Comparison of ENCODE assay signal across 1 cellular context in the genomic region with DNA sequence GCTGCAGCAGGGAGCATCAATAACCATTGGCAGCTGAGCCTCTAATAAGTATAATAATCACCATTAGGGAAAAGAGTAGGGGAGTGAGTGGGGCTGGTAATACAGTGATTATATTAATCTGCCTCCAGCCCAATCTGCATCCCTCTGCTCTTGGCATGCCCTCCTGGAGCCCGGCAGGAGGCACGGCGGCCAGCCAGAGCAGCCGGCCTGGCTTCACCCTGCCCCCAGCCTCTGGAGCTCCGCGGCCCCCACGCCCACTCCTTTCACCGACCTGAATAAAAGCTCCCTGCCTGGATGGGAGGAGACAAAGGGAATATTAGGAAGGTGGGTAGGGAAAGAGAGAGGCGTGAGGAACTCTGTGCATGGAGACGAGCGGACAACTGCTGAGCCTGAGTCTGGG.
TF ChIP-seq lines count a peak whose summit lies in the region.

No MANE protein-coding gene starts in this region.

TF ChIP-seq in HEK293, 187 proteins besides CTCF, POLR2A, EP300 and RAD21 (continued from another document):
- TF ChIP-seq, protein P1, sequence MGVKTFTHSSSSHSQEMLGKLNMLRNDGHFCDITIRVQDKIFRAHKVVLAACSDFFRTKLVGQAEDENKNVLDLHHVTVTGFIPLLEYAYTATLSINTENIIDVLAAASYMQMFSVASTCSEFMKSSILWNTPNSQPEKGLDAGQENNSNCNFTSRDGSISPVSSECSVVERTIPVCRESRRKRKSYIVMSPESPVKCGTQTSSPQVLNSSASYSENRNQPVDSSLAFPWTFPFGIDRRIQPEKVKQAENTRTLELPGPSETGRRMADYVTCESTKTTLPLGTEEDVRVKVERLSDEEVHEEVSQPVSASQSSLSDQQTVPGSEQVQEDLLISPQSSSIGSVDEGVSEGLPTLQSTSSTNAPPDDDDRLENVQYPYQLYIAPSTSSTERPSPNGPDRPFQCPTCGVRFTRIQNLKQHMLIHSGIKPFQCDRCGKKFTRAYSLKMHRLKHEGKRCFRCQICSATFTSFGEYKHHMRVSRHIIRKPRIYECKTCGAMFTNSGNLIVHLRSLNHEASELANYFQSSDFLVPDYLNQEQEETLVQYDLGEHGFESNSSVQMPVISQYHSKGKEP (tag by site-specific recombination; IDR thresholded peaks at IDR 0.05): no peak
- TF ChIP-seq TRIM28 (IDR thresholded peaks at IDR 0.05; ENCODE audit: borderline replicate concordance, low read length) (no peak), ZNF248 (tag by site-specific recombination; IDR thresholded peaks at IDR 0.05) (no peak), KLF10 (tag by site-specific recombination; IDR thresholded peaks at IDR 0.05) (no peak), KLF9 (tag by site-specific recombination; IDR thresholded peaks at IDR 0.05; ENCODE audit: low read depth) (0 out of 2 replicates have a peak, but pooled peaks have one; percentile 14), ZBTB8A (tag by site-specific recombination; IDR thresholded peaks at IDR 0.05) (peak; percentile 39; the same call in 1 of the 2 replicates), ZNF473 (tag by site-specific recombination; IDR thresholded peaks at IDR 0.05) (no peak), EGR2 (tag by site-specific recombination; IDR thresholded peaks at IDR 0.05; ENCODE audit: low read depth) (peak; percentile 89), FEZF1 (tag by site-specific recombination; IDR thresholded peaks at IDR 0.05) (no peak), ZNF707 (tag by site-specific recombination; IDR thresholded peaks at IDR 0.05) (no peak), ZNF416 (tag by site-specific recombination; IDR thresholded peaks at IDR 0.05) (no peak), ZNF350 (tag by site-specific recombination; IDR thresholded peaks at IDR 0.05) (no peak)
- TF ChIP-seq, protein P2, sequence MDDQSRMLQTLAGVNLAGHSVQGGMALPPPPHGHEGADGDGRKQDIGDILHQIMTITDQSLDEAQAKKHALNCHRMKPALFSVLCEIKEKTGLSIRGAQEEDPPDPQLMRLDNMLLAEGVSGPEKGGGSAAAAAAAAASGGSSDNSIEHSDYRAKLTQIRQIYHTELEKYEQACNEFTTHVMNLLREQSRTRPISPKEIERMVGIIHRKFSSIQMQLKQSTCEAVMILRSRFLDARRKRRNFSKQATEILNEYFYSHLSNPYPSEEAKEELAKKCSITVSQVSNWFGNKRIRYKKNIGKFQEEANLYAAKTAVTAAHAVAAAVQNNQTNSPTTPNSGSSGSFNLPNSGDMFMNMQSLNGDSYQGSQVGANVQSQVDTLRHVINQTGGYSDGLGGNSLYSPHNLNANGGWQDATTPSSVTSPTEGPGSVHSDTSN (CRISPR knock-in tag; IDR thresholded peaks at IDR 0.05): no peak
